8 cellular contexts compared by ENCODE assay signal in the genomic region with DNA sequence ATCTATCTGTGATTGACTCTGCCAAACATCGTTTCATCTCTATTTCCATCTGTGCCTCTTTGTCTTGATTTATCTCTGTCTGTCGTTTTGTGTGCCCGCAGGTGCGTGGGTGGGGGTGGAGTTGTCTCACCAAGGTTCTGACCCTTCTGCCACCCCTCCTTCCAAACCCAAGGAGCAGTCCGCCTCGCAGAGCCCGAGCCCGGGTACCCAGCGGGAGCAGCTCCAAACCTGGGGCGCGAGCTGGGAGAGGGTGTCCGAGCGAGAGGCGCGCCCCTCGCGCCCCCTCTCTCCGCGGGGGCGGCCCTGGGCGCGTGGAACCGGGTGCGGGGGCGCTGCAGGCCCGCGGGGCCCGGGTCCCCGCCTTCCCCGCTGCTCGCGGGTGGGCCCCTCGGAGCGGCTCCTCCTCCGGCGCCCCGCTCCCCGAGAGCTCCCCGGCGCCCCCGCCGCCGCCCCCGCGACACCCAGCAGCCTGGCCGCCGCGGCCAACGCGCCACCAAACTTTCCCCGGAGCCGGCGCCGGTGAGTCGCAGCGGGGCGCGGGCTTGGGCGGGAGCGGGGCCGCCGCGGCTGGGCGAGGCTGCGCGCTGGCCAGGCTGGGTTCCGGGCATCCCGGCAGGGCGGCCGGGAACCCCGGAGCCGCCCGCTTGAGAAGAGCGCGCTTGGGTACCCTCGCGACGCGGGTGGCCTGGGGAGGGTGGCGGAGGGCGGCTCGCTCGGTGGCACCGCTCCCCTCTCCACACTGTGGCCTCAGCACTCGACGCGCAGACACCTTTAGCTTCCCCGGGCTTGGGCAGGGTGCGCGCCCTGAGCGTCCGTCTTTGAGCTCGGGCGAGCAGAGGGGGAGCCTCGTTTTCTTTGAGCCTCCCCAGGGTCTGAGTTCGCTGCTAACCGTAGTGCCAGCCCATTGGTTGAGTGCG. TPM values are rescaled to one million over a fixed set of nuclear protein-coding genes. Genes with fewer than 3 reads are reported as not detected.
DNase-seq lines count a peak whose midpoint lies in the region; ATAC-seq lines count a peak whose summit lies in the region.

A gene with protein sequence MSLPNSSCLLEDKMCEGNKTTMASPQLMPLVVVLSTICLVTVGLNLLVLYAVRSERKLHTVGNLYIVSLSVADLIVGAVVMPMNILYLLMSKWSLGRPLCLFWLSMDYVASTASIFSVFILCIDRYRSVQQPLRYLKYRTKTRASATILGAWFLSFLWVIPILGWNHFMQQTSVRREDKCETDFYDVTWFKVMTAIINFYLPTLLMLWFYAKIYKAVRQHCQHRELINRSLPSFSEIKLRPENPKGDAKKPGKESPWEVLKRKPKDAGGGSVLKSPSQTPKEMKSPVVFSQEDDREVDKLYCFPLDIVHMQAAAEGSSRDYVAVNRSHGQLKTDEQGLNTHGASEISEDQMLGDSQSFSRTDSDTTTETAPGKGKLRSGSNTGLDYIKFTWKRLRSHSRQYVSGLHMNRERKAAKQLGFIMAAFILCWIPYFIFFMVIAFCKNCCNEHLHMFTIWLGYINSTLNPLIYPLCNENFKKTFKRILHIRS (plus strand): TSS at position 458 of the 917 bp plus-strand sequence. CDS start 104,545 bp downstream, outside the sequence.

- H3K36me3 Mint-ChIP-seq in activated naive CD8-positive, alpha-beta T cell treated with anti-CD3 and anti-CD28 coated beads, Interleukin-2, amount 10 ng/mL, durations not matched to agents 7 days and 5 days, result no peaks in the 10 kb centered on the region
- H3K36me3 Mint-ChIP-seq in activated naive CD4-positive, alpha-beta T cell treated with anti-CD3 and anti-CD28 coated beads, Interleukin-2, amount 10 ng/mL, durations not matched to agents 7 days and 5 days, result no peaks in the 10 kb centered on the region

- peaks cover 5% of the 10 kb centered on the region for H3K4me1 Mint-ChIP-seq in activated naive CD8-positive, alpha-beta T cell treated with anti-CD3 and anti-CD28 coated beads, Interleukin-2, amount 10 ng/mL, durations not matched to agents 7 days and 5 days
- H3K4me1 Mint-ChIP-seq in activated naive CD4-positive, alpha-beta T cell treated with anti-CD3 and anti-CD28 coated beads, Interleukin-2, amount 10 ng/mL, durations not matched to agents 7 days and 5 days, result peaks cover 8% of the 10 kb centered on the region

- peaks cover 83% of the 10 kb centered on the region for H3K27me3 Mint-ChIP-seq in activated naive CD8-positive, alpha-beta T cell treated with anti-CD3 and anti-CD28 coated beads, Interleukin-2, amount 10 ng/mL, durations not matched to agents 7 days and 5 days
- peaks cover 84% of the 10 kb centered on the region for H3K27me3 Mint-ChIP-seq in activated naive CD4-positive, alpha-beta T cell treated with anti-CD3 and anti-CD28 coated beads, Interleukin-2, amount 10 ng/mL, durations not matched to agents 7 days and 5 days

- ATAC-seq in activated naive CD8-positive, alpha-beta T cell treated with anti-CD3 and anti-CD28 coated beads, Interleukin-2, amount 10 ng/mL, durations not matched to agents 7 days and 5 days (ENCODE audit: low read depth), result peak; percentile 52
- no peak for ATAC-seq in GM21526 (IDR thresholded peaks at IDR 0.05; ENCODE audit: low FRiP score, unreplicated experiment)

- WGBS in HUES64, result 3% methylated on average over 95 of the region's 98 CpGs

- no peak within 1 kb of the TSS for H3K27ac Mint-ChIP-seq in activated naive CD8-positive, alpha-beta T cell treated with anti-CD3 and anti-CD28 coated beads, Interleukin-2, amount 10 ng/mL, durations not matched to agents 7 days and 5 days
- no peak within 1 kb of the TSS for H3K27ac Mint-ChIP-seq in activated naive CD4-positive, alpha-beta T cell treated with anti-CD3 and anti-CD28 coated beads, Interleukin-2, amount 10 ng/mL, durations not matched to agents 7 days and 5 days

- DNase-seq in activated naive CD8-positive, alpha-beta T cell treated with anti-CD3 and anti-CD28 coated beads, Interleukin-2, amount 10 ng/mL, durations not matched to agents 7 days and 5 days, result peak; percentile 35
- DNase-seq in NCI-H1436 (lab: John Stamatoyannopoulos, UW) (no peak), NCI-H2171 (lab: John Stamatoyannopoulos, UW) (no peak)
- no peak for DNase-seq in activated naive CD4-positive, alpha-beta T cell treated with anti-CD3 and anti-CD28 coated beads, Interleukin-2, amount 10 ng/mL, durations not matched to agents 7 days and 5 days

- H3K4me1 ChIP-seq in HUES64 (ENCODE audit: insufficient read depth, low read length) (0 out of 2 replicates have a peak, but pooled peaks cover 10% of the 10 kb centered on the region), iPS-15b (ENCODE audit: control insufficient read depth, insufficient read depth, low read length) (no peaks in the 10 kb centered on the region)

- no peaks in the 10 kb centered on the region for H3K36me3 ChIP-seq in HUES64 (ENCODE audit: insufficient read depth, low read length)
- no peaks in the 10 kb centered on the region for H3K36me3 ChIP-seq in iPS-15b (ENCODE audit: control insufficient read depth, insufficient read depth, low read length)

- POLR2A ChIA-PET in activated naive CD8-positive, alpha-beta T cell treated with anti-CD3 and anti-CD28 coated beads, Interleukin-2, amount 10 ng/mL, durations not matched to agents 7 days and 5 days (lab: Charles Lee), result no interaction called here

- H3K4me3 ChIP-seq in HUES64 (ENCODE audit: low read length) (peak within 1 kb of the TSS; percentile 53), iPS-15b (ENCODE audit: low read depth, low read length) (peak within 1 kb of the TSS; percentile 59), skin epidermis (peak within 1 kb of the TSS; percentile 26 to 62 (median 50))

- H3K27me3 ChIP-seq in HUES64 (ENCODE audit: insufficient read depth, low read length) (peaks cover 69% of the 10 kb centered on the region), iPS-15b (ENCODE audit: control insufficient read depth, insufficient read depth, low read length) (peaks cover 48% of the 10 kb centered on the region)

- no peaks in the 10 kb centered on the region for H3K9me3 Mint-ChIP-seq in activated naive CD8-positive, alpha-beta T cell treated with anti-CD3 and anti-CD28 coated beads, Interleukin-2, amount 10 ng/mL, durations not matched to agents 7 days and 5 days
- H3K9me3 Mint-ChIP-seq in activated naive CD4-positive, alpha-beta T cell treated with anti-CD3 and anti-CD28 coated beads, Interleukin-2, amount 10 ng/mL, durations not matched to agents 7 days and 5 days, result no peaks in the 10 kb centered on the region

- H3K9ac ChIP-seq in HUES64 (ENCODE audit: low read depth, low read length), result no peak within 1 kb of the TSS
- H3K9ac ChIP-seq in iPS-15b (ENCODE audit: low read depth, low read length), result no peak within 1 kb of the TSS

- CTCF ChIA-PET in activated naive CD4-positive, alpha-beta T cell treated with anti-CD3 and anti-CD28 coated beads, Interleukin-2, amount 10 ng/mL, durations not matched to agents 7 days and 5 days (lab: Charles Lee), result interaction anchor here (0.9 to 2.1 kb wide), 4 partner anchors 34 to 181 kb away, joined by 3 to 8 read pairs (median 4); no protein-coding TSS in a partner anchor

- H3K9me3 ChIP-seq in HUES64 (ENCODE audit: insufficient read depth, low read depth, low read length) (no peaks in the 10 kb centered on the region), iPS-15b (ENCODE audit: control insufficient read depth, insufficient read depth, low read length) (no peaks in the 10 kb centered on the region)

- no peak within 1 kb of the TSS for H3K27ac ChIP-seq in HUES64 (ENCODE audit: low read depth, low read length)
- peak within 1 kb of the TSS in 17 of 21 experiments; percentile 44 to 84 (median 76) for H3K27ac ChIP-seq in skin epidermis

- H3K4me3 Mint-ChIP-seq in activated naive CD8-positive, alpha-beta T cell treated with anti-CD3 and anti-CD28 coated beads, Interleukin-2, amount 10 ng/mL, durations not matched to agents 7 days and 5 days, result peak within 1 kb of the TSS; percentile 39
- H3K4me3 Mint-ChIP-seq in activated naive CD4-positive, alpha-beta T cell treated with anti-CD3 and anti-CD28 coated beads, Interleukin-2, amount 10 ng/mL, durations not matched to agents 7 days and 5 days, result no peak within 1 kb of the TSS

RNA-seq across cellular contexts. Expression of the gene that starts here (rescaled TPM):
- not detected for polyA plus RNA-seq in HUES64 (2013, experiment 1 of 2)
- 0.25 TPM for polyA plus RNA-seq in HUES64 (2013, experiment 2 of 2)
- under 1 TPM; 0.36 to 0.45 TPM for total RNA-seq in activated naive CD8-positive, alpha-beta T cell treated with anti-CD3 and anti-CD28 coated beads, Interleukin-2, amount 10 ng/mL, durations not matched to agents 7 days and 5 days

Comparison
In these comparisons a context has a peak if more than half of its experiments do, and no peak if none do; other contexts are left out.
1. Peak in DNase-seq and ATAC-seq in activated naive CD8-positive, alpha-beta T cell treated with anti-CD3 and anti-CD28 coated beads, Interleukin-2, amount 10 ng/mL, durations not matched to agents 7 days and 5 days; RNA of the gene not detected or under 1 TPM.